Comparison of ENCODE assay signal across 9 cellular contexts in genomic region chr3:16509721-16510619, GRCh38. TPM values are rescaled to one million over a fixed set of nuclear protein-coding genes. Genes with fewer than 3 reads are reported as not detected.
DNase-seq lines count a peak whose midpoint lies in the region; ATAC-seq lines count a peak whose summit lies in the region.
"Had no signal": no experiment of that assay in that cellular context is flagged by ENCODE, and none has a peak within 500 bp of the region (broad histone marks: within the 10 kb centered on the region; RNA-seq: fewer than 3 reads in every experiment).

No MANE protein-coding gene starts in this region.

- CTCF ChIA-PET in activated CD8-positive, alpha-beta T cell treated with anti-CD3 and anti-CD28 coated beads, Interleukin-2, amount 10 ng/mL, durations not matched to agents 7 days and 5 days (lab: Charles Lee): interaction anchor here (1.5 to 4.7 kb wide), 4 partner anchors 11 to 28 kb away, joined by 4 to 26 read pairs (median 11); no protein-coding TSS in a partner anchor

- ATAC-seq in HG02642 (IDR thresholded peaks at IDR 0.05; ENCODE audit: poor library complexity, unreplicated experiment): peak; percentile 26
- no peak for ATAC-seq in activated CD8-positive, alpha-beta T cell treated with anti-CD3 and anti-CD28 coated beads, Interleukin-2, amount 10 ng/mL, durations not matched to agents 7 days and 5 days
- no peak for ATAC-seq in stimulated activated effector memory CD8-positive, alpha-beta T cell treated with anti-CD3 and anti-CD28 coated beads, Interleukin-12 subunit alpha, Interleukin-12 subunit beta, amount 100 ng/mL, for 72 hours
- ATAC-seq: right cardiac atrium had no signal

- POLR2A ChIA-PET in activated CD8-positive, alpha-beta T cell treated with anti-CD3 and anti-CD28 coated beads, Interleukin-2, amount 10 ng/mL, durations not matched to agents 7 days and 5 days (lab: Charles Lee): interaction anchor here (1.0 kb wide), 2 partner anchors 9 to 27 kb away, joined by 3 read pairs; no protein-coding TSS in a partner anchor

- peak overlapping the region; percentile 76 for H3K27ac Mint-ChIP-seq in activated CD8-positive, alpha-beta T cell treated with anti-CD3 and anti-CD28 coated beads, Interleukin-2, amount 10 ng/mL, durations not matched to agents 7 days and 5 days
- peak overlapping the region; percentile 52 for H3K27ac Mint-ChIP-seq in stimulated activated effector memory CD8-positive, alpha-beta T cell treated with anti-CD3 and anti-CD28 coated beads, Interleukin-12 subunit alpha, Interleukin-12 subunit beta, amount 100 ng/mL, for 72 hours

- no peaks in the 10 kb centered on the region for H3K27me3 Mint-ChIP-seq in activated CD8-positive, alpha-beta T cell treated with anti-CD3 and anti-CD28 coated beads, Interleukin-2, amount 10 ng/mL, durations not matched to agents 7 days and 5 days (ENCODE audit: low read depth)

- peaks cover 55% of the 10 kb centered on the region for H3K36me3 Mint-ChIP-seq in activated CD8-positive, alpha-beta T cell treated with anti-CD3 and anti-CD28 coated beads, Interleukin-2, amount 10 ng/mL, durations not matched to agents 7 days and 5 days (ENCODE audit: low read depth)
- peaks cover 80% of the 10 kb centered on the region for H3K36me3 Mint-ChIP-seq in stimulated activated effector memory CD8-positive, alpha-beta T cell treated with anti-CD3 and anti-CD28 coated beads, Interleukin-12 subunit alpha, Interleukin-12 subunit beta, amount 100 ng/mL, for 72 hours

- no peaks in the 10 kb centered on the region for H3K9me3 Mint-ChIP-seq in activated CD8-positive, alpha-beta T cell treated with anti-CD3 and anti-CD28 coated beads, Interleukin-2, amount 10 ng/mL, durations not matched to agents 7 days and 5 days (ENCODE audit: insufficient read depth)
- no peaks in the 10 kb centered on the region for H3K9me3 Mint-ChIP-seq in stimulated activated effector memory CD8-positive, alpha-beta T cell treated with anti-CD3 and anti-CD28 coated beads, Interleukin-12 subunit alpha, Interleukin-12 subunit beta, amount 100 ng/mL, for 72 hours

- H3K4me3 Mint-ChIP-seq in activated CD8-positive, alpha-beta T cell treated with anti-CD3 and anti-CD28 coated beads, Interleukin-2, amount 10 ng/mL, durations not matched to agents 7 days and 5 days: peak overlapping the region; percentile 51
- peak overlapping the region; percentile 97 for H3K4me3 Mint-ChIP-seq in stimulated activated effector memory CD8-positive, alpha-beta T cell treated with anti-CD3 and anti-CD28 coated beads, Interleukin-12 subunit alpha, Interleukin-12 subunit beta, amount 100 ng/mL, for 72 hours

- H3K4me1 Mint-ChIP-seq in activated CD8-positive, alpha-beta T cell treated with anti-CD3 and anti-CD28 coated beads, Interleukin-2, amount 10 ng/mL, durations not matched to agents 7 days and 5 days (ENCODE audit: low read depth): peaks cover 82% of the 10 kb centered on the region
- H3K4me1 Mint-ChIP-seq in stimulated activated effector memory CD8-positive, alpha-beta T cell treated with anti-CD3 and anti-CD28 coated beads, Interleukin-12 subunit alpha, Interleukin-12 subunit beta, amount 100 ng/mL, for 72 hours: peaks cover 79% of the 10 kb centered on the region

- peak; percentile 46 for DNase-seq in activated CD4-positive, alpha-beta T cell treated with anti-CD3 and anti-CD28 coated beads for 48 hours
- DNase-seq in activated CD4-positive, alpha-beta T cell treated with anti-CD3 and anti-CD28 coated beads, Interleukin-2, amount 50 U/mL, for 4 hours: no peak
- no peak for DNase-seq in activated CD8-positive, alpha-beta T cell treated with anti-CD3 and anti-CD28 coated beads, Interleukin-2, amount 10 ng/mL, durations not matched to agents 7 days and 5 days
- peak in 1 of 2 donors; percentile 68 for DNase-seq in stimulated activated effector memory CD8-positive, alpha-beta T cell treated with anti-CD3 and anti-CD28 coated beads, Interleukin-12 subunit alpha, Interleukin-12 subunit beta, amount 100 ng/mL, for 72 hours (ENCODE audit: low spot score in 2 of 2)
- DNase-seq in NCI-H146 (lab: John Stamatoyannopoulos, UW) (no peak), midbrain (lab: John Stamatoyannopoulos, UW) (no peak), NCI-H2107 treated with DMSO at 0.1 percent for 48 hours (lab: John Stamatoyannopoulos, UW; ENCODE audit: unreplicated experiment) (no peak)
- DNase-seq: right cardiac atrium had no signal

RNA-seq across cellular contexts. Expression of gene RFTN1, which starts 3.5 kb away (rescaled TPM):
- total RNA-seq in activated CD8-positive, alpha-beta T cell treated with anti-CD3 and anti-CD28 coated beads, Interleukin-2, amount 10 ng/mL, durations not matched to agents 7 days and 5 days: 10 to 100 TPM; 59.9 to 63.4 TPM
